In the genomic region with DNA sequence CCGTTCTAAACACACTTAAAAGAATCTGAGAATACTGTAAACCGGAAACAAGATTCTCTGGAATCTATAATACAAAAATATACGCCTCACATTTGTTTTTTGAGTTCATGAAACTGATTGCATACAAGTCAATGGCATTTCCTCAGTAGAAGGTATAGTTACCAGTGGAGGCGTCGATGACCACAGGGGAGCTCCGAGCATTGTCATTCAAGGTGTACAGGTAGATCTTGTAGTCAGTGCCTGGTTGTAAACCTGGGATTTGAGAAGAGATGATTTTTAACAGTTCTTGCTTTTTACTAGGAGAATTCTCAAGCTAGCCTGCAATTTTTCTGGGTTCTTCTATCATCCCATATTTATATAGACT, we compare ENCODE assay signal across 34 cellular contexts.
"Had no signal": no experiment of that assay in that cellular context is flagged by ENCODE, and none has a peak within 500 bp of the region (broad histone marks: within the 10 kb centered on the region; RNA-seq: fewer than 3 reads in every experiment).

No MANE protein-coding gene starts in this region.

- H3K4me3 ChIP-seq: adrenal gland, PC-9 had no signal

- H3K27me3 Mint-ChIP-seq: activated B cell treated with CpG ODN at 0.5 μM for 24 hours; activated CD4-positive, alpha-beta memory T cell treated with anti-CD3 and anti-CD28 coated beads for 36 hours had no signal

- H3K9me3 Mint-ChIP-seq: activated CD4-positive, alpha-beta memory T cell treated with anti-CD3 and anti-CD28 coated beads for 36 hours; activated naive CD4-positive, alpha-beta T cell treated with anti-CD3 and anti-CD28 coated beads for 36 hours; activated naive CD4-positive, alpha-beta T cell treated with anti-CD3 and anti-CD28 coated beads, Interleukin-2, amount 50 U/mL, for 72 hours; activated T-cell treated with anti-CD3 and anti-CD28 coated beads, Interleukin-2, amount 50 U/mL, for 4 hours; brain had no signal

- H3K4me3 Mint-ChIP-seq: activated B cell treated with CpG ODN at 0.5 μM for 24 hours; activated CD4-positive, alpha-beta memory T cell treated with anti-CD3 and anti-CD28 coated beads for 36 hours; activated naive CD4-positive, alpha-beta T cell treated with anti-CD3 and anti-CD28 coated beads for 36 hours; activated T-cell treated with anti-CD3 and anti-CD28 coated beads, Interleukin-2, amount 50 U/mL, for 4 hours; activated T-helper 1 cell treated with anti-CD3 and anti-CD28 coated beads, Interleukin-12 subunit alpha, Interleukin-12 subunit beta, Interleukin-2, Interleukin-4 antibody, amounts not matched to agents 30 ng/mL and 10 ng/mL and 1 ng/mL, durations not matched to agents 14 hours and 24 hours and 36 hours; brain had no signal

- H3K27ac ChIP-seq: adrenal gland, PC-9, RWPE1, VCaP had no signal

- DNase-seq: activated B cell treated with CpG ODN at 0.5 μM for 24 hours; activated CD4-positive, alpha-beta memory T cell treated with anti-CD3 and anti-CD28 coated beads for 36 hours; activated CD4-positive, alpha-beta T cell treated with anti-CD3 and anti-CD28 coated beads for 4 hours; activated CD4-positive, alpha-beta T cell treated with anti-CD3 and anti-CD28 coated beads, Interleukin-2, amount 50 U/mL, for 1 hour; activated CD4-positive, CD25-positive, alpha-beta regulatory T cell treated with anti-CD3 and anti-CD28 coated beads, Interleukin-2, amount 50 U/mL, for 72 hours; activated CD8-positive, alpha-beta memory T cell treated with anti-CD3 and anti-CD28 coated beads, Interleukin-2, amount 50 U/mL, for 4 hours; activated gamma-delta T cell treated with Interleukin-2 at 50 U/mL for 16 hours; activated naive CD4-positive, alpha-beta T cell treated with anti-CD3 and anti-CD28 coated beads for 36 hours; activated T-cell treated with anti-CD3 and anti-CD28 coated beads for 4 hours; activated T-cell treated with anti-CD3 and anti-CD28 coated beads, Interleukin-2, amount 50 U/mL, for 4 hours; adrenal gland; central memory CD4-positive, alpha-beta T cell; Karpas-422; KBM-7; NCI-H1048; NCI-H1105 treated with DMSO at 0.1 percent for 48 hours; NCI-H1436; NCI-H1694 treated with DMSO at 0.1 percent for 48 hours; NCI-H2029; NCI-H510A; NCI-H526; NCI-H748 treated with DMSO at 0.1 percent for 48 hours; NK-92 treated with Interleukin-12 subunit alpha and Interleukin-12 subunit beta, amount 100 ng/mL, for 24 hours; PC-9; SIG-M5; SW 1271; T-helper 1 cell; T-helper 2 cell; T-helper 9 cell had no signal

- H2AFZ ChIP-seq: PC-9 had no signal

- H3K4me1 Mint-ChIP-seq: activated B cell treated with CpG ODN at 0.5 μM for 24 hours, brain had no signal

- H3K4me1 ChIP-seq: adrenal gland had no signal

- H3K9me3 ChIP-seq: adrenal gland had no signal

- H3K27me3 ChIP-seq: adrenal gland had no signal

- H3K27ac Mint-ChIP-seq: activated B cell treated with CpG ODN at 0.5 μM for 24 hours; activated CD4-positive, alpha-beta memory T cell treated with anti-CD3 and anti-CD28 coated beads for 36 hours; activated naive CD4-positive, alpha-beta T cell treated with anti-CD3 and anti-CD28 coated beads for 36 hours; activated naive CD4-positive, alpha-beta T cell treated with anti-CD3 and anti-CD28 coated beads, Interleukin-2, amount 50 U/mL, for 72 hours; activated T-helper 1 cell treated with anti-CD3 and anti-CD28 coated beads, Interleukin-12 subunit alpha, Interleukin-12 subunit beta, Interleukin-2, Interleukin-4 antibody, amounts not matched to agents 30 ng/mL and 10 ng/mL and 1 ng/mL, durations not matched to agents 14 hours and 24 hours and 36 hours; brain had no signal

- H3K4me2 ChIP-seq: PC-9 had no signal
